32 cellular contexts compared by ENCODE assay signal in genomic region chr1:227568593-227568992, GRCh38.
"Had no signal": no experiment of that assay in that cellular context is flagged by ENCODE, and none has a peak within 500 bp of the region (broad histone marks: within the 10 kb centered on the region; RNA-seq: fewer than 3 reads in every experiment).

No MANE protein-coding gene starts in this region.

- FAIRE-seq: bronchial epithelial cell had no signal

- ATAC-seq: activated naive CD8-positive, alpha-beta T cell treated with anti-CD3 and anti-CD28 coated beads, Interleukin-2, amount 50 U/mL, for 24 hours; PC-3 had no signal

- H3K9ac ChIP-seq: SK-N-SH had no signal

- H3K9me3 ChIP-seq: Peyer's patch, SK-N-SH had no signal

- H3K4me2 ChIP-seq: SK-N-SH had no signal

- H3K36me3 ChIP-seq: Peyer's patch had no signal

- H3K27ac ChIP-seq: Peyer's patch, SJSA1, VCaP had no signal

- DNase-seq: activated B cell treated with CpG ODN at 0.5 μM for 24 hours; activated CD4-positive, alpha-beta memory T cell treated with anti-CD3 and anti-CD28 coated beads for 36 hours; activated CD4-positive, alpha-beta T cell treated with anti-CD3 and anti-CD28 coated beads for 4 hours; activated CD4-positive, alpha-beta T cell treated with anti-CD3 and anti-CD28 coated beads, Interleukin-2, amount 50 U/mL, for 1 hour; activated CD4-positive, CD25-positive, alpha-beta regulatory T cell treated with anti-CD3 and anti-CD28 coated beads, Interleukin-2, amount 50 U/mL, for 72 hours; activated CD8-positive, alpha-beta memory T cell treated with anti-CD3 and anti-CD28 coated beads, Interleukin-2, amount 50 U/mL, for 4 hours; activated effector memory CD4-positive, alpha-beta T cell treated with Interleukin-2 at 50 U/mL for 16 hours; activated naive CD4-positive, alpha-beta T cell treated with anti-CD3 and anti-CD28 coated beads, Interleukin-2, amount 10 ng/mL, durations not matched to agents 7 days and 5 days; activated naive CD8-positive, alpha-beta T cell treated with anti-CD3 and anti-CD28 coated beads, Interleukin-2, amount 50 U/mL, for 24 hours; activated T-cell treated with anti-CD3 and anti-CD28 coated beads, Interleukin-2, amount 50 U/mL, for 48 hours; anterior cingulate cortex; caudate nucleus; cerebellar nuclear complex; Kasumi-1; KG1; MM.1S; NCI-H1092 treated with DMSO at 0.1 percent for 48 hours; NCI-H1417; NCI-H146; NCI-H187 treated with DMSO at 0.1 percent for 48 hours; NCI-H2081; NCI-H345; NCI-H524 treated with DMSO at 0.1 percent for 48 hours; NK-92 treated with Interleukin-12 subunit alpha and Interleukin-12 subunit beta, amount 100 ng/mL, for 24 hours; PC-3; Peyer's patch; RPMI8226; SHP77 treated with DMSO at 0.1 percent for 48 hours; SK-N-SH had no signal

- H3K27me3 ChIP-seq: Peyer's patch, SJSA1 had no signal

- H3K4me3 ChIP-seq: Peyer's patch, SJSA1 had no signal
